ENCODE assay signal across 1 cellular context in genomic region chr22:40928657-40929056, GRCh38.
TF ChIP-seq lines count a peak whose summit lies in the region.

No MANE protein-coding gene starts in this region.

TF ChIP-seq in K562, 482 proteins besides CTCF, POLR2A, EP300 and RAD21 (continued from another document and continues in another):
- TF ChIP-seq ZC3H11A (IDR thresholded peaks at IDR 0.05; ENCODE audit: low read depth, low read length) (no peak), ILK (tag; IDR thresholded peaks at IDR 0.05; ENCODE audit: borderline replicate concordance, low read depth) (no peak), MNT (conservative IDR thresholded peaks at IDR 0.05) (no peak), FOXJ2 (tag; IDR thresholded peaks at IDR 0.05) (no peak), CCNT2 (IDR thresholded peaks at IDR 0.05; ENCODE audit: borderline replicate concordance, extremely low read depth, insufficient read length, low read depth, low read length) (peak; percentile 43), LEF1 (IDR thresholded peaks at IDR 0.05) (no peak), KLF10 (CRISPR knock-in tag; IDR thresholded peaks at IDR 0.05) (no peak), XRCC5 (IDR thresholded peaks at IDR 0.05; ENCODE audit: low read depth, low read length) (no peak), HNRNPL (IDR thresholded peaks at IDR 0.05; ENCODE audit: low read depth, low read length) (no peak), MTA2 (IDR thresholded peaks at IDR 0.05; ENCODE audit: low read depth) (peak; percentile 36; the same call in 1 of the 2 replicates), RCOR1 (IDR thresholded peaks at IDR 0.05; ENCODE audit: borderline replicate concordance in 1 of 2, low read depth in 2 of 2, low read length in 2 of 2) (peak; percentile 40 to 97; a peak in 3 of 4 replicates), NRF1 (conservative IDR thresholded peaks at IDR 0.05 in 1 of 2, IDR thresholded peaks at IDR 0.05 in 1 of 2) (peak; percentile 79 to 80), GTF2E2 (tag; IDR thresholded peaks at IDR 0.05) (no peak), FOXK2 (conservative IDR thresholded peaks at IDR 0.05 in 1 of 2, IDR thresholded peaks at IDR 0.05 in 1 of 2; ENCODE audit: low read depth in 2 of 2) (no peak), EGR1 (conservative IDR thresholded peaks at IDR 0.05) (no peak), ZNF444 (CRISPR knock-in tag; IDR thresholded peaks at IDR 0.05) (no peak), CXXC5 (CRISPR knock-in tag; IDR thresholded peaks at IDR 0.05) (peak; percentile 41; the same call in 1 of the 2 replicates), ZNF280B (CRISPR knock-in tag; IDR thresholded peaks at IDR 0.05) (no peak), U2AF2 (optimal IDR thresholded peaks at IDR 0.05; ENCODE audit: low read depth, low read length) (no peak), EHMT2 (IDR thresholded peaks at IDR 0.05) (no peak), HOMEZ (CRISPR knock-in tag; IDR thresholded peaks at IDR 0.05) (no peak), POLR2AphosphoS5 (IDR thresholded peaks at IDR 0.05; ENCODE audit: control insufficient read depth, insufficient read depth, low read depth, low read length) (0 out of 2 replicates have a peak, but pooled peaks have one; percentile 16), PKNOX1 (IDR thresholded peaks at IDR 0.05) (peak; percentile 82), MBD1 (CRISPR knock-in tag; IDR thresholded peaks at IDR 0.05) (no peak), STAT6 (CRISPR knock-in tag; IDR thresholded peaks at IDR 0.05) (no peak), HMGN3 (IDR thresholded peaks at IDR 0.05; ENCODE audit: borderline replicate concordance, extremely low read depth, insufficient read length, low read depth, low read length) (no peak), ETS1 (conservative IDR thresholded peaks at IDR 0.05; ENCODE audit: control insufficient read depth, low read depth, low read length) (no peak), MTA3 (IDR thresholded peaks at IDR 0.05; ENCODE audit: borderline replicate concordance) (no peak), USF1 (CRISPR knock-in tag; IDR thresholded peaks at IDR 0.05) (no peak), E4F1 (CRISPR knock-in tag; IDR thresholded peaks at IDR 0.05; ENCODE audit: borderline replicate concordance) (no peak), SIN3B (IDR thresholded peaks at IDR 0.05; ENCODE audit: low read depth) (no peak), CBX3 (IDR thresholded peaks at IDR 0.05; ENCODE audit: borderline replicate concordance in 1 of 2, low read length in 2 of 2) (no peak), CREM (IDR thresholded peaks at IDR 0.05; ENCODE audit: low read depth) (no peak), ZNF121 (CRISPR knock-in tag; conservative IDR thresholded peaks at IDR 0.05) (no peak), ZNF57 (CRISPR knock-in tag; IDR thresholded peaks at IDR 0.05) (no peak), NFIC (IDR thresholded peaks at IDR 0.05) (peak; percentile 65), ZBTB33 (CRISPR knock-in tag; IDR thresholded peaks at IDR 0.05) (no peak), BRCA1 (IDR thresholded peaks at IDR 0.05) (no peak), BRCA1 (CRISPR knock-in tag; IDR thresholded peaks at IDR 0.05) (no peak), MYC (IDR thresholded peaks at IDR 0.05; ENCODE audit: low read depth, low read length) (no peak), MYC (CRISPR knock-in tag; IDR thresholded peaks at IDR 0.05; ENCODE audit: borderline replicate concordance, low read depth) (no peak), ZNF668 (CRISPR knock-in tag; IDR thresholded peaks at IDR 0.05) (no peak), NFE2L1 (tag; IDR thresholded peaks at IDR 0.05; ENCODE audit: borderline replicate concordance, low read depth) (no peak), HCFC1 (IDR thresholded peaks at IDR 0.05; ENCODE audit: low read depth, low read length) (no peak), TAF1 (IDR thresholded peaks at IDR 0.05; ENCODE audit: control insufficient read depth, extremely low read depth, insufficient read depth, low read length, severe bottlenecking) (no peak), JUND (IDR thresholded peaks at IDR 0.05; ENCODE audit: borderline replicate concordance, low read depth, low read length) (0 out of 2 replicates have a peak, but pooled peaks have one; percentile 5), JUND (tag; IDR thresholded peaks at IDR 0.05; ENCODE audit: borderline replicate concordance, low read depth, low read length) (no peak; the same call in 2 of the 3 replicates), HDAC2 (IDR thresholded peaks at IDR 0.05) (0 out of 2 replicates have a peak, but pooled peaks have one; percentile 27)
